ENCODE assay signal across 2 cellular contexts in the genomic region with DNA sequence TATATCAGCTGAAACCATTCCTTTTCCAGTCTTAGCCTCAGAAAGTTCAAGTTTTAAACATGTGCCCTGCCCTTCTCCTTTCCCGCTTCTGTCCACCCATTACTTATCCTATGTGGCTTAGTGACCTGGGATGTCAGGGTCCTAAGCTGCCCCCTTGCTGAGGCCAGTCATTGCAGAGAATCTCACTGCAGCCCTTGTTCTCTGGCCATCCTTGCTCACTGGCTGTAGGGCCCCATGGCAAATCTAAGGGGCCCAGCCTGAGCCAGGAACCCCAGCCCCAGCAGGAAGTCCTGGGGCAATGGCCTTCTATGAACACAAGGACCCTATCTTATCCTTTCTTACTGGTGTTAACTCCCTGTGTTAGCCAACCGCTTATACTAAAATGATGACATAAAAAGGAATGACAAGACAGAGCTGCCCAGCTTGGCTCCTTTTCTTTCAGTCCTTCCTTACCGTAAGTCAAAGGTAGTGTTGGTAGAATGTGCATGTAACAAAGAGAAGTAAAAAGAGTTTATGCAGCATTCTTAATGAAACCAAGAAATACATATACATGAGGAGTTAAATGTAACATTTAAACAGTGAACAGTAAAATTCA.
TF ChIP-seq lines count a peak whose summit lies in the region.

No MANE protein-coding gene starts in this region.

TF ChIP-seq in GM23338, 12 proteins besides CTCF, POLR2A, EP300 and RAD21:
- no peak for TF ChIP-seq ZNF331 (CRISPR knock-in tag; IDR thresholded peaks at IDR 0.05; ENCODE audit: low read depth)
- TF ChIP-seq, protein P1, sequence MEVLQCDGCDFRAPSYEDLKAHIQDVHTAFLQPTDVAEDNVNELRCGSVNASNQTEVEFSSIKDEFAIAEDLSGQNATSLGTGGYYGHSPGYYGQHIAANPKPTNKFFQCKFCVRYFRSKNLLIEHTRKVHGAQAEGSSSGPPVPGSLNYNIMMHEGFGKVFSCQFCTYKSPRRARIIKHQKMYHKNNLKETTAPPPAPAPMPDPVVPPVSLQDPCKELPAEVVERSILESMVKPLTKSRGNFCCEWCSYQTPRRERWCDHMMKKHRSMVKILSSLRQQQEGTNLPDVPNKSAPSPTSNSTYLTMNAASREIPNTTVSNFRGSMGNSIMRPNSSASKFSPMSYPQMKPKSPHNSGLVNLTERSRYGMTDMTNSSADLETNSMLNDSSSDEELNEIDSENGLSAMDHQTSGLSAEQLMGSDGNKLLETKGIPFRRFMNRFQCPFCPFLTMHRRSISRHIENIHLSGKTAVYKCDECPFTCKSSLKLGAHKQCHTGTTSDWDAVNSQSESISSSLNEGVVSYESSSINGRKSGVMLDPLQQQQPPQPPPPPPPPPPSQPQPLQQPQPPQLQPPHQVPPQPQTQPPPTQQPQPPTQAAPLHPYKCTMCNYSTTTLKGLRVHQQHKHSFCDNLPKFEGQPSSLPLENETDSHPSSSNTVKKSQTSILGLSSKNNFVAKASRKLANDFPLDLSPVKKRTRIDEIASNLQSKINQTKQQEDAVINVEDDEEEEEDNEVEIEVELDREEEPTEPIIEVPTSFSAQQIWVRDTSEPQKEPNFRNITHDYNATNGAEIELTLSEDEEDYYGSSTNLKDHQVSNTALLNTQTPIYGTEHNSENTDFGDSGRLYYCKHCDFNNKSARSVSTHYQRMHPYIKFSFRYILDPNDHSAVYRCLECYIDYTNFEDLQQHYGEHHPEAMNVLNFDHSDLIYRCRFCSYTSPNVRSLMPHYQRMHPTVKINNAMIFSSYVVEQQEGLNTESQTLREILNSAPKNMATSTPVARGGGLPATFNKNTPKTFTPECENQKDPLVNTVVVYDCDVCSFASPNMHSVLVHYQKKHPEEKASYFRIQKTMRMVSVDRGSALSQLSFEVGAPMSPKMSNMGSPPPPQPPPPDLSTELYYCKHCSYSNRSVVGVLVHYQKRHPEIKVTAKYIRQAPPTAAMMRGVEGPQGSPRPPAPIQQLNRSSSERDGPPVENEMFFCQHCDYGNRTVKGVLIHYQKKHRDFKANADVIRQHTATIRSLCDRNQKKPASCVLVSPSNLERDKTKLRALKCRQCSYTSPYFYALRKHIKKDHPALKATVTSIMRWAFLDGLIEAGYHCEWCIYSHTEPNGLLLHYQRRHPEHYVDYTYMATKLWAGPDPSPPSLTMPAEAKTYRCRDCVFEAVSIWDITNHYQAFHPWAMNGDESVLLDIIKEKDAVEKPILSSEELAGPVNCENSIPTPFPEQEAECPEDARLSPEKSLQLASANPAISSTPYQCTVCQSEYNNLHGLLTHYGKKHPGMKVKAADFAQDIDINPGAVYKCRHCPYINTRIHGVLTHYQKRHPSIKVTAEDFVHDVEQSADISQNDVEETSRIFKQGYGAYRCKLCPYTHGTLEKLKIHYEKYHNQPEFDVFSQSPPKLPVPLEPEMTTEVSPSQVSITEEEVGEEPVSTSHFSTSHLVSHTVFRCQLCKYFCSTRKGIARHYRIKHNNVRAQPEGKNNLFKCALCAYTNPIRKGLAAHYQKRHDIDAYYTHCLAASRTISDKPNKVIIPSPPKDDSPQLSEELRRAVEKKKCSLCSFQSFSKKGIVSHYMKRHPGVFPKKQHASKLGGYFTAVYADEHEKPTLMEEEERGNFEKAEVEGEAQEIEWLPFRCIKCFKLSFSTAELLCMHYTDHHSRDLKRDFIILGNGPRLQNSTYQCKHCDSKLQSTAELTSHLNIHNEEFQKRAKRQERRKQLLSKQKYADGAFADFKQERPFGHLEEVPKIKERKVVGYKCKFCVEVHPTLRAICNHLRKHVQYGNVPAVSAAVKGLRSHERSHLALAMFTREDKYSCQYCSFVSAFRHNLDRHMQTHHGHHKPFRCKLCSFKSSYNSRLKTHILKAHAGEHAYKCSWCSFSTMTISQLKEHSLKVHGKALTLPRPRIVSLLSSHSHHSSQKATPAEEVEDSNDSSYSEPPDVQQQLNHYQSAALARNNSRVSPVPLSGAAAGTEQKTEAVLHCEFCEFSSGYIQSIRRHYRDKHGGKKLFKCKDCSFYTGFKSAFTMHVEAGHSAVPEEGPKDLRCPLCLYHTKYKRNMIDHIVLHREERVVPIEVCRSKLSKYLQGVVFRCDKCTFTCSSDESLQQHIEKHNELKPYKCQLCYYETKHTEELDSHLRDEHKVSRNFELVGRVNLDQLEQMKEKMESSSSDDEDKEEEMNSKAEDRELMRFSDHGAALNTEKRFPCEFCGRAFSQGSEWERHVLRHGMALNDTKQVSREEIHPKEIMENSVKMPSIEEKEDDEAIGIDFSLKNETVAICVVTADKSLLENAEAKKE (CRISPR knock-in tag; IDR thresholded peaks at IDR 0.05), result no peak
- no peak for TF ChIP-seq EZH2phosphoT487 (IDR thresholded peaks at IDR 0.05; ENCODE audit: unreplicated experiment)
- no peak for TF ChIP-seq STAT1 (IDR thresholded peaks at IDR 0.05; ENCODE audit: unreplicated experiment)

TF ChIP-seq in K562, 482 proteins besides CTCF, POLR2A, EP300 and RAD21:
- TF ChIP-seq SRSF7 (optimal IDR thresholded peaks at IDR 0.05; ENCODE audit: low read depth, low read length) (no peak), IFI16 (CRISPR knock-in tag; IDR thresholded peaks at IDR 0.05) (no peak), STAT5A (IDR thresholded peaks at IDR 0.05; ENCODE audit: borderline replicate concordance, low read length) (no peak), KAT7 (CRISPR knock-in tag; IDR thresholded peaks at IDR 0.05; ENCODE audit: borderline replicate concordance) (no peak), ZNF212 (CRISPR knock-in tag; IDR thresholded peaks at IDR 0.05) (no peak), SUPT5H (IDR thresholded peaks at IDR 0.05) (no peak), TAF9B (IDR thresholded peaks at IDR 0.05; ENCODE audit: partially characterized antibody) (no peak)
- TF ChIP-seq, protein P2, sequence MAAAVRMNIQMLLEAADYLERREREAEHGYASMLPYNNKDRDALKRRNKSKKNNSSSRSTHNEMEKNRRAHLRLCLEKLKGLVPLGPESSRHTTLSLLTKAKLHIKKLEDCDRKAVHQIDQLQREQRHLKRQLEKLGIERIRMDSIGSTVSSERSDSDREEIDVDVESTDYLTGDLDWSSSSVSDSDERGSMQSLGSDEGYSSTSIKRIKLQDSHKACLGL (CRISPR knock-in tag; IDR thresholded peaks at IDR 0.05; ENCODE audit: borderline replicate concordance, poor library complexity, severe bottlenecking), result no peak
- TF ChIP-seq, protein P3, sequence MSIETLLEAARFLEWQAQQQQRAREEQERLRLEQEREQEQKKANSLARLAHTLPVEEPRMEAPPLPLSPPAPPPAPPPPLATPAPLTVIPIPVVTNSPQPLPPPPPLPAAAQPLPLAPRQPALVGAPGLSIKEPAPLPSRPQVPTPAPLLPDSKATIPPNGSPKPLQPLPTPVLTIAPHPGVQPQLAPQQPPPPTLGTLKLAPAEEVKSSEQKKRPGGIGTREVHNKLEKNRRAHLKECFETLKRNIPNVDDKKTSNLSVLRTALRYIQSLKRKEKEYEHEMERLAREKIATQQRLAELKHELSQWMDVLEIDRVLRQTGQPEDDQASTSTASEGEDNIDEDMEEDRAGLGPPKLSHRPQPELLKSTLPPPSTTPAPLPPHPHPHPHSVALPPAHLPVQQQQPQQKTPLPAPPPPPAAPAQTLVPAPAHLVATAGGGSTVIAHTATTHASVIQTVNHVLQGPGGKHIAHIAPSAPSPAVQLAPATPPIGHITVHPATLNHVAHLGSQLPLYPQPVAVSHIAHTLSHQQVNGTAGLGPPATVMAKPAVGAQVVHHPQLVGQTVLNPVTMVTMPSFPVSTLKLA (conservative IDR thresholded peaks at IDR 0.05), result no peak
- TF ChIP-seq, protein P4, sequence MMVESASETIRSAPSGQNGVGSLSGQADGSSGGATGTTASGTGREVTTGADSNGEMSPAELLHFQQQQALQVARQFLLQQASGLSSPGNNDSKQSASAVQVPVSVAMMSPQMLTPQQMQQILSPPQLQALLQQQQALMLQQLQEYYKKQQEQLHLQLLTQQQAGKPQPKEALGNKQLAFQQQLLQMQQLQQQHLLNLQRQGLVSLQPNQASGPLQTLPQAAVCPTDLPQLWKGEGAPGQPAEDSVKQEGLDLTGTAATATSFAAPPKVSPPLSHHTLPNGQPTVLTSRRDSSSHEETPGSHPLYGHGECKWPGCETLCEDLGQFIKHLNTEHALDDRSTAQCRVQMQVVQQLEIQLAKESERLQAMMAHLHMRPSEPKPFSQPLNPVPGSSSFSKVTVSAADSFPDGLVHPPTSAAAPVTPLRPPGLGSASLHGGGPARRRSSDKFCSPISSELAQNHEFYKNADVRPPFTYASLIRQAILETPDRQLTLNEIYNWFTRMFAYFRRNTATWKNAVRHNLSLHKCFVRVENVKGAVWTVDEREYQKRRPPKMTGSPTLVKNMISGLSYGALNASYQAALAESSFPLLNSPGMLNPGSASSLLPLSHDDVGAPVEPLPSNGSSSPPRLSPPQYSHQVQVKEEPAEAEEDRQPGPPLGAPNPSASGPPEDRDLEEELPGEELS (CRISPR knock-in tag; IDR thresholded peaks at IDR 0.05; ENCODE audit: borderline replicate concordance), result no peak
- TF ChIP-seq, protein P5, sequence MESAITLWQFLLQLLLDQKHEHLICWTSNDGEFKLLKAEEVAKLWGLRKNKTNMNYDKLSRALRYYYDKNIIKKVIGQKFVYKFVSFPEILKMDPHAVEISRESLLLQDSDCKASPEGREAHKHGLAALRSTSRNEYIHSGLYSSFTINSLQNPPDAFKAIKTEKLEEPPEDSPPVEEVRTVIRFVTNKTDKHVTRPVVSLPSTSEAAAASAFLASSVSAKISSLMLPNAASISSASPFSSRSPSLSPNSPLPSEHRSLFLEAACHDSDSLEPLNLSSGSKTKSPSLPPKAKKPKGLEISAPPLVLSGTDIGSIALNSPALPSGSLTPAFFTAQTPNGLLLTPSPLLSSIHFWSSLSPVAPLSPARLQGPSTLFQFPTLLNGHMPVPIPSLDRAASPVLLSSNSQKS (CRISPR knock-in tag; IDR thresholded peaks at IDR 0.05), result no peak
- TF ChIP-seq, protein P6, sequence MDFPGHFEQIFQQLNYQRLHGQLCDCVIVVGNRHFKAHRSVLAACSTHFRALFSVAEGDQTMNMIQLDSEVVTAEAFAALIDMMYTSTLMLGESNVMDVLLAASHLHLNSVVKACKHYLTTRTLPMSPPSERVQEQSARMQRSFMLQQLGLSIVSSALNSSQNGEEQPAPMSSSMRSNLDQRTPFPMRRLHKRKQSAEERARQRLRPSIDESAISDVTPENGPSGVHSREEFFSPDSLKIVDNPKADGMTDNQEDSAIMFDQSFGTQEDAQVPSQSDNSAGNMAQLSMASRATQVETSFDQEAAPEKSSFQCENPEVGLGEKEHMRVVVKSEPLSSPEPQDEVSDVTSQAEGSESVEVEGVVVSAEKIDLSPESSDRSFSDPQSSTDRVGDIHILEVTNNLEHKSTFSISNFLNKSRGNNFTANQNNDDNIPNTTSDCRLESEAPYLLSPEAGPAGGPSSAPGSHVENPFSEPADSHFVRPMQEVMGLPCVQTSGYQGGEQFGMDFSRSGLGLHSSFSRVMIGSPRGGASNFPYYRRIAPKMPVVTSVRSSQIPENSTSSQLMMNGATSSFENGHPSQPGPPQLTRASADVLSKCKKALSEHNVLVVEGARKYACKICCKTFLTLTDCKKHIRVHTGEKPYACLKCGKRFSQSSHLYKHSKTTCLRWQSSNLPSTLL (IDR thresholded peaks at IDR 0.05), result no peak
